In the genomic region with DNA sequence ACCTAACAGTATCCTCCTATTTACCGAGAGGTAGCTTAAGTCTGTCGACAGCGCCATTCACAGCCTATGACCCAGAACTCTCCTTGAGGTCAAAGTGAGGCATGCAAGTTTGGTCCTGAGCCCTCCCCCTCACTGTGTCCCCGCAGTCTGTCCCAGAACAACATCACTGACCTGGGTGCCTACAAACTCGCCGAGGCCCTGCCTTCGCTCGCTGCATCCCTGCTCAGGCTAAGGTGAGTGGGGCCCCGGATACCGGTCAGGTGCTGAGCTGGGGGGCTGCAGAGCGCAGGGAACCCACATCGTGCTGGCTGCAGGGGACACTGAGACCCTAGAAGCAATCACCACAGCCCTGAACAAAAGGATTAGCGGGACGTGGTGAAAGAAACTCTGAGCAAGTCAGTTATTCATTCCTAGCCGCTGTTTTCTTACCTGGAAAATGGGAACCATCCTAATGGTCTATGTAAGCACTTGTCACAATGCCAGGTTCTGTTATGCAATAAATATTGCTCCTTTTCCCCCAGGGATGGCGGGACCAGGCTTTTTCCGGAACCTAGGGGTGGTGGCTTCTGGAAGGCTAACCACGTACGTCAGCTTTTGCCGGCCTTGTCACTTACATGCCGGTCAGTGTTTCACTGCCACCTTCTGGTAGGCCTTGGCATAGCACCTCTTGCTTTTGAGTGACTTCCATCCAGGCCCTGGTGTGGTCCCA, we compare ENCODE assay signal across 1 cellular context.
TF ChIP-seq lines count a peak whose summit lies in the region.

No MANE protein-coding gene starts in this region.

TF ChIP-seq in HepG2, 621 proteins besides CTCF, POLR2A, EP300 and RAD21 (continued from another document):
- TF ChIP-seq PITX1 (CRISPR knock-in tag; IDR thresholded peaks at IDR 0.05) (peak; percentile 64; the same call in 1 of the 2 replicates), TOE1 (CRISPR knock-in tag; IDR thresholded peaks at IDR 0.05) (no peak), GZF1 (CRISPR knock-in tag; IDR thresholded peaks at IDR 0.05) (no peak; the same call in 1 of the 2 replicates), PHF5A (CRISPR knock-in tag; IDR thresholded peaks at IDR 0.05; ENCODE audit: low read depth, unreplicated experiment) (no peak), ZNF317 (CRISPR knock-in tag; IDR thresholded peaks at IDR 0.05) (no peak), SRF (IDR thresholded peaks at IDR 0.05; ENCODE audit: low read depth, low read length) (no peak), MTA3 (CRISPR knock-in tag; IDR thresholded peaks at IDR 0.05) (no peak), PAWR (CRISPR knock-in tag; IDR thresholded peaks at IDR 0.05; ENCODE audit: borderline replicate concordance) (no peak), YEATS2 (CRISPR knock-in tag; IDR thresholded peaks at IDR 0.05; ENCODE audit: borderline replicate concordance) (peak; percentile 76; the same call in 1 of the 2 replicates), ZNF180 (CRISPR knock-in tag; IDR thresholded peaks at IDR 0.05; ENCODE audit: borderline replicate concordance, low read depth) (no peak), NKX3-1 (CRISPR knock-in tag; IDR thresholded peaks at IDR 0.05) (no peak), ZKSCAN1 (IDR thresholded peaks at IDR 0.05; ENCODE audit: low read length) (no peak), FOXA1 (IDR thresholded peaks at IDR 0.05) (no peak), FOXA1 (CRISPR knock-in tag; IDR thresholded peaks at IDR 0.05) (no peak), ZNF564 (CRISPR knock-in tag; IDR thresholded peaks at IDR 0.05) (no peak), ZNF326 (CRISPR knock-in tag; IDR thresholded peaks at IDR 0.05; ENCODE audit: borderline replicate concordance) (no peak), MAFK (conservative IDR thresholded peaks at IDR 0.05 in 1 of 2, IDR thresholded peaks at IDR 0.05 in 1 of 2; ENCODE audit: low read length in 2 of 2) (peak; percentile 10 to 39; a peak in 2 of 4 replicates), ZNF441 (CRISPR knock-in tag; IDR thresholded peaks at IDR 0.05; ENCODE audit: borderline replicate concordance) (0 out of 2 replicates have a peak, but pooled peaks have one; percentile 22), CEBPB (IDR thresholded peaks at IDR 0.05; ENCODE audit: borderline replicate concordance, low read depth, low read length) (peak; percentile 64; the same call in 1 of the 2 replicates), ZNF331 (CRISPR knock-in tag; IDR thresholded peaks at IDR 0.05) (peak; percentile 74), SRSF1 (optimal IDR thresholded peaks at IDR 0.05; ENCODE audit: low read depth, low read length) (no peak), KDM3A (CRISPR knock-in tag; IDR thresholded peaks at IDR 0.05; ENCODE audit: low read depth) (0 out of 2 replicates have a peak, but pooled peaks have one; percentile 68), ZNF30 (CRISPR knock-in tag; IDR thresholded peaks at IDR 0.05) (no peak), ZNF83 (CRISPR knock-in tag; IDR thresholded peaks at IDR 0.05; ENCODE audit: borderline replicate concordance) (no peak), MEF2D (CRISPR knock-in tag; IDR thresholded peaks at IDR 0.05) (no peak), CCAR2 (optimal IDR thresholded peaks at IDR 0.05; ENCODE audit: low read depth, low read length) (peak; percentile 46), SRY (CRISPR knock-in tag; IDR thresholded peaks at IDR 0.05) (no peak), EZH2 (conservative IDR thresholded peaks at IDR 0.05; ENCODE audit: low read depth, low read length) (no peak), ZNF34 (CRISPR knock-in tag; IDR thresholded peaks at IDR 0.05; ENCODE audit: borderline replicate concordance) (no peak), SP140L (CRISPR knock-in tag; IDR thresholded peaks at IDR 0.05; ENCODE audit: borderline replicate concordance) (0 out of 2 replicates have a peak, but pooled peaks have one; percentile 71), ZNF292 (CRISPR knock-in tag; IDR thresholded peaks at IDR 0.05; ENCODE audit: borderline replicate concordance, low read depth) (no peak), ELF1 (CRISPR knock-in tag; IDR thresholded peaks at IDR 0.05) (peak; percentile 54), HNRNPL (IDR thresholded peaks at IDR 0.05; ENCODE audit: low read depth, low read length) (no peak), ZC3H13 (CRISPR knock-in tag; IDR thresholded peaks at IDR 0.05) (no peak), POLR2G (IDR thresholded peaks at IDR 0.05; ENCODE audit: low read depth, low read length) (no peak), GFI1 (CRISPR knock-in tag; IDR thresholded peaks at IDR 0.05; ENCODE audit: borderline replicate concordance) (0 out of 2 replicates have a peak, but pooled peaks have one; percentile 21), ZNF460 (CRISPR knock-in tag; IDR thresholded peaks at IDR 0.05; ENCODE audit: borderline replicate concordance) (no peak), FOXA3 (CRISPR knock-in tag; IDR thresholded peaks at IDR 0.05) (peak; percentile 52; the same call in 1 of the 2 replicates), CBX1 (IDR thresholded peaks at IDR 0.05; ENCODE audit: low read depth) (no peak)
- TF ChIP-seq, protein P1, sequence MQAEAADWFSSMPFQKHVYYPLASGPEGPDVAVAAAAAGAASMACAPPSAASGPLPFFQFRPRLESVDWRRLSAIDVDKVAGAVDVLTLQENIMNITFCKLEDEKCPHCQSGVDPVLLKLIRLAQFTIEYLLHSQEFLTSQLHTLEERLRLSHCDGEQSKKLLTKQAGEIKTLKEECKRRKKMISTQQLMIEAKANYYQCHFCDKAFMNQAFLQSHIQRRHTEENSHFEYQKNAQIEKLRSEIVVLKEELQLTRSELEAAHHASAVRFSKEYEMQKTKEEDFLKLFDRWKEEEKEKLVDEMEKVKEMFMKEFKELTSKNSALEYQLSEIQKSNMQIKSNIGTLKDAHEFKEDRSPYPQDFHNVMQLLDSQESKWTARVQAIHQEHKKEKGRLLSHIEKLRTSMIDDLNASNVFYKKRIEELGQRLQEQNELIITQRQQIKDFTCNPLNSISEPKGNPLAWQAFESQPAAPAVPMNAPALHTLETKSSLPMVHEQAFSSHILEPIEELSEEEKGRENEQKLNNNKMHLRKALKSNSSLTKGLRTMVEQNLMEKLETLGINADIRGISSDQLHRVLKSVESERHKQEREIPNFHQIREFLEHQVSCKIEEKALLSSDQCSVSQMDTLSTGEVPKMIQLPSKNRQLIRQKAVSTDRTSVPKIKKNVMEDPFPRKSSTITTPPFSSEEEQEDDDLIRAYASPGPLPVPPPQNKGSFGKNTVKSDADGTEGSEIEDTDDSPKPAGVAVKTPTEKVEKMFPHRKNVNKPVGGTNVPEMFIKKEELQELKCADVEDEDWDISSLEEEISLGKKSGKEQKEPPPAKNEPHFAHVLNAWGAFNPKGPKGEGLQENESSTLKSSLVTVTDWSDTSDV (CRISPR knock-in tag; IDR thresholded peaks at IDR 0.05): no peak
- TF ChIP-seq, protein P2, sequence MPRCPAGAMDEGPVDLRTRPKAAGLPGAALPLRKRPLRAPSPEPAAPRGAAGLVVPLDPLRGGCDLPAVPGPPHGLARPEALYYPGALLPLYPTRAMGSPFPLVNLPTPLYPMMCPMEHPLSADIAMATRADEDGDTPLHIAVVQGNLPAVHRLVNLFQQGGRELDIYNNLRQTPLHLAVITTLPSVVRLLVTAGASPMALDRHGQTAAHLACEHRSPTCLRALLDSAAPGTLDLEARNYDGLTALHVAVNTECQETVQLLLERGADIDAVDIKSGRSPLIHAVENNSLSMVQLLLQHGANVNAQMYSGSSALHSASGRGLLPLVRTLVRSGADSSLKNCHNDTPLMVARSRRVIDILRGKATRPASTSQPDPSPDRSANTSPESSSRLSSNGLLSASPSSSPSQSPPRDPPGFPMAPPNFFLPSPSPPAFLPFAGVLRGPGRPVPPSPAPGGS (CRISPR knock-in tag; IDR thresholded peaks at IDR 0.05): no peak
- TF ChIP-seq, protein P3, sequence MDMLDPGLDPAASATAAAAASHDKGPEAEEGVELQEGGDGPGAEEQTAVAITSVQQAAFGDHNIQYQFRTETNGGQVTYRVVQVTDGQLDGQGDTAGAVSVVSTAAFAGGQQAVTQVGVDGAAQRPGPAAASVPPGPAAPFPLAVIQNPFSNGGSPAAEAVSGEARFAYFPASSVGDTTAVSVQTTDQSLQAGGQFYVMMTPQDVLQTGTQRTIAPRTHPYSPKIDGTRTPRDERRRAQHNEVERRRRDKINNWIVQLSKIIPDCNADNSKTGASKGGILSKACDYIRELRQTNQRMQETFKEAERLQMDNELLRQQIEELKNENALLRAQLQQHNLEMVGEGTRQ (IDR thresholded peaks at IDR 0.05; ENCODE audit: low read depth, low read length): no peak
- TF ChIP-seq, protein P3 (CRISPR knock-in tag; IDR thresholded peaks at IDR 0.05; ENCODE audit: borderline replicate concordance): no peak
- TF ChIP-seq, protein P4, sequence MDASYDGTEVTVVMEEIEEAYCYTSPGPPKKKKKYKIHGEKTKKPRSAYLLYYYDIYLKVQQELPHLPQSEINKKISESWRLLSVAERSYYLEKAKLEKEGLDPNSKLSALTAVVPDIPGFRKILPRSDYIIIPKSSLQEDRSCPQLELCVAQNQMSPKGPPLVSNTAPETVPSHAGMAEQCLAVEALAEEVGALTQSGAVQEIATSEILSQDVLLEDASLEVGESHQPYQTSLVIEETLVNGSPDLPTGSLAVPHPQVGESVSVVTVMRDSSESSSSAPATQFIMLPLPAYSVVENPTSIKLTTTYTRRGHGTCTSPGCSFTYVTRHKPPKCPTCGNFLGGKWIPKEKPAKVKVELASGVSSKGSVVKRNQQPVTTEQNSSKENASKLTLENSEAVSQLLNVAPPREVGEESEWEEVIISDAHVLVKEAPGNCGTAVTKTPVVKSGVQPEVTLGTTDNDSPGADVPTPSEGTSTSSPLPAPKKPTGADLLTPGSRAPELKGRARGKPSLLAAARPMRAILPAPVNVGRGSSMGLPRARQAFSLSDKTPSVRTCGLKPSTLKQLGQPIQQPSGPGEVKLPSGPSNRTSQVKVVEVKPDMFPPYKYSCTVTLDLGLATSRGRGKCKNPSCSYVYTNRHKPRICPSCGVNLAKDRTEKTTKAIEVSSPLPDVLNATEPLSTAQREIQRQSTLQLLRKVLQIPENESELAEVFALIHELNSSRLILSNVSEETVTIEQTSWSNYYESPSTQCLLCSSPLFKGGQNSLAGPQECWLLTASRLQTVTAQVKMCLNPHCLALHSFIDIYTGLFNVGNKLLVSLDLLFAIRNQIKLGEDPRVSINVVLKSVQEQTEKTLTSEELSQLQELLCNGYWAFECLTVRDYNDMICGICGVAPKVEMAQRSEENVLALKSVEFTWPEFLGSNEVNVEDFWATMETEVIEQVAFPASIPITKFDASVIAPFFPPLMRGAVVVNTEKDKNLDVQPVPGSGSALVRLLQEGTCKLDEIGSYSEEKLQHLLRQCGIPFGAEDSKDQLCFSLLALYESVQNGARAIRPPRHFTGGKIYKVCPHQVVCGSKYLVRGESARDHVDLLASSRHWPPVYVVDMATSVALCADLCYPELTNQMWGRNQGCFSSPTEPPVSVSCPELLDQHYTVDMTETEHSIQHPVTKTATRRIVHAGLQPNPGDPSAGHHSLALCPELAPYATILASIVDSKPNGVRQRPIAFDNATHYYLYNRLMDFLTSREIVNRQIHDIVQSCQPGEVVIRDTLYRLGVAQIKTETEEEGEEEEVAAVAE (CRISPR knock-in tag; IDR thresholded peaks at IDR 0.05; ENCODE audit: borderline replicate concordance): peak; percentile 76; the same call in 1 of the 2 replicates
- TF ChIP-seq, protein P5, sequence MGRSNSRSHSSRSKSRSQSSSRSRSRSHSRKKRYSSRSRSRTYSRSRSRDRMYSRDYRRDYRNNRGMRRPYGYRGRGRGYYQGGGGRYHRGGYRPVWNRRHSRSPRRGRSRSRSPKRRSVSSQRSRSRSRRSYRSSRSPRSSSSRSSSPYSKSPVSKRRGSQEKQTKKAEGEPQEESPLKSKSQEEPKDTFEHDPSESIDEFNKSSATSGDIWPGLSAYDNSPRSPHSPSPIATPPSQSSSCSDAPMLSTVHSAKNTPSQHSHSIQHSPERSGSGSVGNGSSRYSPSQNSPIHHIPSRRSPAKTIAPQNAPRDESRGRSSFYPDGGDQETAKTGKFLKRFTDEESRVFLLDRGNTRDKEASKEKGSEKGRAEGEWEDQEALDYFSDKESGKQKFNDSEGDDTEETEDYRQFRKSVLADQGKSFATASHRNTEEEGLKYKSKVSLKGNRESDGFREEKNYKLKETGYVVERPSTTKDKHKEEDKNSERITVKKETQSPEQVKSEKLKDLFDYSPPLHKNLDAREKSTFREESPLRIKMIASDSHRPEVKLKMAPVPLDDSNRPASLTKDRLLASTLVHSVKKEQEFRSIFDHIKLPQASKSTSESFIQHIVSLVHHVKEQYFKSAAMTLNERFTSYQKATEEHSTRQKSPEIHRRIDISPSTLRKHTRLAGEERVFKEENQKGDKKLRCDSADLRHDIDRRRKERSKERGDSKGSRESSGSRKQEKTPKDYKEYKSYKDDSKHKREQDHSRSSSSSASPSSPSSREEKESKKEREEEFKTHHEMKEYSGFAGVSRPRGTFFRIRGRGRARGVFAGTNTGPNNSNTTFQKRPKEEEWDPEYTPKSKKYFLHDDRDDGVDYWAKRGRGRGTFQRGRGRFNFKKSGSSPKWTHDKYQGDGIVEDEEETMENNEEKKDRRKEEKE (IDR thresholded peaks at IDR 0.05): no peak
- TF ChIP-seq, protein P6, sequence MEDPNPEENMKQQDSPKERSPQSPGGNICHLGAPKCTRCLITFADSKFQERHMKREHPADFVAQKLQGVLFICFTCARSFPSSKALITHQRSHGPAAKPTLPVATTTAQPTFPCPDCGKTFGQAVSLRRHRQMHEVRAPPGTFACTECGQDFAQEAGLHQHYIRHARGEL (CRISPR knock-in tag; IDR thresholded peaks at IDR 0.05): no peak
- TF ChIP-seq, protein P7, sequence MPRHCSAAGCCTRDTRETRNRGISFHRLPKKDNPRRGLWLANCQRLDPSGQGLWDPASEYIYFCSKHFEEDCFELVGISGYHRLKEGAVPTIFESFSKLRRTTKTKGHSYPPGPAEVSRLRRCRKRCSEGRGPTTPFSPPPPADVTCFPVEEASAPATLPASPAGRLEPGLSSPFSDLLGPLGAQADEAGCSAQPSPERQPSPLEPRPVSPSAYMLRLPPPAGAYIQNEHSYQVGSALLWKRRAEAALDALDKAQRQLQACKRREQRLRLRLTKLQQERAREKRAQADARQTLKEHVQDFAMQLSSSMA (CRISPR knock-in tag; IDR thresholded peaks at IDR 0.05): peak; percentile 49; the same call in 1 of the 2 replicates
